In genomic region chr4:186554485-186554884, GRCh38 we compare ENCODE assay signal across 12 cellular contexts. TPM values are rescaled to one million over a fixed set of nuclear protein-coding genes. Genes with fewer than 3 reads are reported as not detected.
DNase-seq lines count a peak whose midpoint lies in the region; ATAC-seq and TF ChIP-seq lines count a peak whose summit lies in the region.
"Had no signal": no experiment of that assay in that cellular context is flagged by ENCODE, and none has a peak within 500 bp of the region (broad histone marks: within the 10 kb centered on the region; RNA-seq: fewer than 3 reads in every experiment).

No MANE protein-coding gene starts in this region.

- H3K4me1 ChIP-seq in mesodermal cell (ENCODE audit: control insufficient read depth, insufficient read depth, low read length, poor library complexity, severe bottlenecking): peaks cover 5% of the 10 kb centered on the region

- H3K4me3 ChIP-seq in AG04450 (ENCODE audit: low read depth, low read length) (no peak overlapping the region; the same call in 1 of the 2 replicates), mesodermal cell (ENCODE audit: extremely low read depth, insufficient read depth, low read length, poor library complexity, severe bottlenecking) (peak overlapping the region; percentile 38)

- CTCF ChIA-PET in AG04450 (lab: Charles Lee): interaction anchor here (0.6 to 1.1 kb wide), 2 partner anchors 33 to 64 kb away, joined by 3 to 5 read pairs; no protein-coding TSS in a partner anchor

- H3K27me3 ChIP-seq in AG04450 (ENCODE audit: control insufficient read depth, insufficient read depth, low read length): peaks cover 15% of the 10 kb centered on the region

- H3K9me3 ChIP-seq in AG04450 (ENCODE audit: control insufficient read depth, insufficient read depth, low read length) (no peaks in the 10 kb centered on the region), mesodermal cell (ENCODE audit: control insufficient read depth, low read length) (no peaks in the 10 kb centered on the region)

- no peaks in the 10 kb centered on the region for H3K36me3 ChIP-seq in mesodermal cell (ENCODE audit: control insufficient read depth, insufficient read depth, low read length)

- TF ChIP-seq CTCF in AG04450 (IDR thresholded peaks at IDR 0.05; ENCODE audit: low read depth, low read length): peak; percentile 31

- H3K27ac ChIP-seq in AG04450 (ENCODE audit: low read depth, low read length) (no peak overlapping the region), mesodermal cell (ENCODE audit: low read depth, low read length, severe bottlenecking) (no peak overlapping the region)

- POLR2A ChIA-PET in AG04450 (lab: Yijun Ruan, JAX): no interaction called here

- ATAC-seq in HG03095 (IDR thresholded peaks at IDR 0.05; ENCODE audit: unreplicated experiment) (no peak), HG03378 (IDR thresholded peaks at IDR 0.05; ENCODE audit: unreplicated experiment) (no peak)
- ATAC-seq: activated naive CD4-positive, alpha-beta T cell treated with anti-CD3 and anti-CD28 coated beads, Interleukin-2, amount 50 U/mL, for 72 hours; natural killer cell had no signal

- no peak for DNase-seq in AG04450 (ENCODE audit: low read depth, low spot score)
- DNase-seq in LoVo (ENCODE audit: low spot score): peak; percentile 61
- peak; percentile 39 for DNase-seq in cerebellum (ENCODE audit: low spot score)
- no peak for DNase-seq in HuH-7 (ENCODE audit: low spot score)
- no peak for DNase-seq in NCI-H146 treated with DMSO at 0.1 percent for 48 hours (lab: John Stamatoyannopoulos, UW; ENCODE audit: unreplicated experiment)
- DNase-seq: natural killer cell had no signal

- 20 to 32% methylated on average over 7 to 11 of the region's 13 CpGs for WGBS in mesodermal cell (ENCODE audit: insufficient coverage in 2 of 2), 2 experiments

RNA-seq across cellular contexts. Expression of gene MTNR1A, which starts 0.9 kb away (rescaled TPM):
- polyA plus RNA-seq in AG04450 (2011; rRNA removed): not detected in 2 replicates
- 0.18 TPM in 1 of 2 replicates, not detected in the other for polyA minus RNA-seq in AG04450 (2011; rRNA and poly(A)+ RNA removed)
- total RNA-seq in cerebellum: 1.8 TPM
- not detected for polyA plus RNA-seq in mesodermal cell (2013, experiment 1 of 2)
- polyA plus RNA-seq in mesodermal cell (2013, experiment 2 of 2): not detected
- total RNA-seq: activated naive CD4-positive, alpha-beta T cell treated with anti-CD3 and anti-CD28 coated beads, Interleukin-2, amount 50 U/mL, for 72 hours; natural killer cell; OCI-LY7 had no signal
- polyA plus RNA-seq: thymus had no signal

Comparison
In these comparisons a context has a peak if more than half of its experiments do, and no peak if none do; other contexts are left out.
1. DNase-seq: peak in LoVo (single experiment) and cerebellum (single experiment); none in AG04450 (single experiment), HuH-7 (single experiment) and NCI-H146 treated with DMSO at 0.1 percent for 48 hours (single experiment).